28 cellular contexts compared by ENCODE assay signal in the genomic region with DNA sequence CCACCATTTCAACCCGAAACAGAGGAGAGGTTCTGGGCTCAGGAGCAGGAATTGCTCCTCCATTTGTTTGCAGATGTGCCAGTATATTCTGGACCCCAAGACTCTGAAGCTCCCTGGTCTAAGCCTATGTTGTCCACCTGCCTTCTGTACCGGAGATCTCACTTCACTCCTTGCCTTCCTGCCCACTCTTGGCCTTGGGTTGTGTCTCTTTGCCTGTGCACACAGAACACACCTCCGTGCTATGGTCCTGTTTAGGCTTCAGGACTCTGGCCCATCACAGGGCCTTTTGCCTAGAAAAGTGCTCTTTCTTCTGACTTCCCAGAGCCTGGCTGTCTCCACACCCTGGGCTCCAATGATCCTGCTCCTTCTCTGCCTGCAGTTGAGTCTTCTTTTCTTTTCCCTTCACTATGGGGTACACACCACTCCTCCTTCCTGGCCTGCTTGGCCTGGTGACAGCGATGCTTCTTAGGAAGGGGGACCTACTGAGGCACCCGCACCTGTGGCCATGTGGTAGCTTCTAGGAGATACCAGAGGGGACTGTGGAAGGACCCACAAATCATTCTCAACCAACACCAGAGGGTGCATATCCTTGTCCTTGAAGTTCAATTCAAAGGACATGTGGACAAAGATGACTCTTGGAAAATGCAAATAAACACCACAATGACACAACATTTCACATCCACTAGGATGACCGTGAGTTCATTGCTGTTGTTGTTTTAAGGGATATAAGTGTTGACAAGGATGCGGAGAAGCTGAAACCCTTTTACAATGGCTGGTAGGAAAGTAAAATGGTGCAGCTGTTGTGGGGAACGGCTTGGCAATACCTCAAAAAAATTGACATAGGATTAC.
"Had no signal": no experiment of that assay in that cellular context is flagged by ENCODE, and none has a peak within 500 bp of the region (broad histone marks: within the 10 kb centered on the region; RNA-seq: fewer than 3 reads in every experiment).

No MANE protein-coding gene starts in this region.

- H3K27ac Mint-ChIP-seq: activated B cell treated with CpG ODN at 0.5 μM for 24 hours; activated CD4-positive, alpha-beta memory T cell treated with anti-CD3 and anti-CD28 coated beads for 36 hours; activated CD4-positive, alpha-beta T cell treated with anti-CD3 and anti-CD28 coated beads, Interleukin-2, amount 10 ng/mL, durations not matched to agents 7 days and 5 days; activated naive CD4-positive, alpha-beta T cell treated with anti-CD3 and anti-CD28 coated beads, Interleukin-2, amount 50 U/mL, for 72 hours; T-helper 17 cell had no signal

- H3K4me3 ChIP-seq: Peyer's patch, SJSA1 had no signal

- ATAC-seq: activated naive CD4-positive, alpha-beta T cell treated with anti-CD3 and anti-CD28 coated beads, Interleukin-2, amount 50 U/mL, for 72 hours; activated T-cell treated with anti-CD3 and anti-CD28 coated beads, Interleukin-2, amount 50 U/mL, for 4 hours; T-helper 17 cell had no signal

- H3K36me3 ChIP-seq: brain microvascular endothelial cell, Peyer's patch, SJSA1 had no signal

- H3K4me1 ChIP-seq: Peyer's patch had no signal

- FAIRE-seq: TTC549 had no signal

- H3K9me3 ChIP-seq: Peyer's patch, SJSA1 had no signal

- H3K36me3 Mint-ChIP-seq: activated CD4-positive, alpha-beta memory T cell treated with anti-CD3 and anti-CD28 coated beads for 36 hours; activated naive CD4-positive, alpha-beta T cell treated with anti-CD3 and anti-CD28 coated beads, Interleukin-2, amount 50 U/mL, for 72 hours had no signal

- H3K4me1 Mint-ChIP-seq: activated B cell treated with CpG ODN at 0.5 μM for 24 hours; activated CD4-positive, alpha-beta T cell treated with anti-CD3 and anti-CD28 coated beads, Interleukin-2, amount 10 ng/mL, durations not matched to agents 7 days and 5 days; T-helper 17 cell had no signal

- H3K4me3 Mint-ChIP-seq: activated B cell treated with CpG ODN at 0.5 μM for 24 hours; activated CD4-positive, alpha-beta memory T cell treated with anti-CD3 and anti-CD28 coated beads for 36 hours; activated CD4-positive, alpha-beta T cell treated with anti-CD3 and anti-CD28 coated beads, Interleukin-2, amount 10 ng/mL, durations not matched to agents 7 days and 5 days; activated T-cell treated with anti-CD3 and anti-CD28 coated beads, Interleukin-2, amount 50 U/mL, for 4 hours; T-helper 17 cell had no signal

- H3K27me3 ChIP-seq: brain microvascular endothelial cell, Peyer's patch, SJSA1 had no signal

- H3K9me3 Mint-ChIP-seq: activated B cell treated with CpG ODN at 0.5 μM for 24 hours; activated CD4-positive, alpha-beta T cell treated with anti-CD3 and anti-CD28 coated beads, Interleukin-2, amount 10 ng/mL, durations not matched to agents 7 days and 5 days; activated T-cell treated with anti-CD3 and anti-CD28 coated beads, Interleukin-2, amount 50 U/mL, for 4 hours had no signal

- H3K27ac ChIP-seq: brain microvascular endothelial cell, Peyer's patch, RWPE1, SJSA1 had no signal

- DNase-seq: activated B cell treated with CpG ODN at 0.5 μM for 24 hours; activated CD4-positive, alpha-beta memory T cell treated with anti-CD3 and anti-CD28 coated beads for 36 hours; activated CD4-positive, alpha-beta T cell treated with anti-CD3 and anti-CD28 coated beads, Interleukin-2, amount 10 ng/mL, durations not matched to agents 7 days and 5 days; activated CD8-positive, alpha-beta memory T cell treated with anti-CD3 and anti-CD28 coated beads for 24 hours; activated effector memory CD4-positive, alpha-beta T cell treated with anti-CD3 and anti-CD28 coated beads, Interleukin-2, amount 50 U/mL, for 16 hours; activated naive CD4-positive, alpha-beta T cell treated with Interleukin-2 at 50 U/mL for 16 hours; activated T-cell treated with anti-CD3 and anti-CD28 coated beads, Interleukin-2, amount 50 U/mL, for 4 hours; brain microvascular endothelial cell; caudate nucleus; Kasumi-1; KBM-7; NCI-H1048; NCI-H146; NCI-H187 treated with DMSO at 0.1 percent for 48 hours; NCI-H2107; NCI-H2171 treated with DMSO at 0.1 percent for 48 hours; NCI-H226; NCI-H69; NK-92 treated with Interleukin-12 subunit alpha and Interleukin-12 subunit beta, amount 100 ng/mL, for 24 hours; OCI-M1; Peyer's patch; Right ventricle myocardium superior; T-helper 17 cell; T1000 had no signal

- H3K27me3 Mint-ChIP-seq: activated B cell treated with CpG ODN at 0.5 μM for 24 hours; activated CD4-positive, alpha-beta memory T cell treated with anti-CD3 and anti-CD28 coated beads for 36 hours; activated CD4-positive, alpha-beta T cell treated with anti-CD3 and anti-CD28 coated beads, Interleukin-2, amount 10 ng/mL, durations not matched to agents 7 days and 5 days; T-helper 17 cell had no signal
